ENCODE assay signal across 23 cellular contexts in the genomic region with DNA sequence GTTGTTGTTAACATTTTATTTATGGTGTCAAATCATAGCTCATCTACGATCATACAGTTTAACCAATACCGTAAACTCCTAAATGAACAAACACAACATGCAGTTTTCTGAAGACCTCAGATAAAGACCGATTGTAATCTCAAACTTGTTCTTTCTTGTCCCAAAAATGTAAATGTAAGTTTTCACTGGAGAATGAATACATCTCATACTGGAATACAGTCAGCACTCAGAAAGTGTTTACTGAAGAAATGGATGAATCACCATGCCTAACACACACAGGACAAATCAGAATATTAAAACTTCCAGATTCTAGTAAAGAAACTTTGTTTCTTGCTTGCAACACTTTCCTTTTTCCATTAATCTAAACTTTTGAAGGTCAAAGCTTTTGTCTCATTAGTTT.
DNase-seq lines count a peak whose midpoint lies in the region; ATAC-seq, FAIRE-seq and TF ChIP-seq lines count a peak whose summit lies in the region.
"Had no signal": no experiment of that assay in that cellular context is flagged by ENCODE, and none has a peak within 500 bp of the region (broad histone marks: within the 10 kb centered on the region; RNA-seq: fewer than 3 reads in every experiment).

No MANE protein-coding gene starts in this region.

- H3K56ac ChIP-seq in IMR-90 (ENCODE audit: extremely low read depth, insufficient read depth, low read length) = no peak overlapping the region

- H2AK5ac ChIP-seq in IMR-90 (ENCODE audit: low read depth, low read length) = no peak overlapping the region

- H2AK9ac ChIP-seq in IMR-90 (replicated peaks; ENCODE audit: low read depth, low read length, poor library complexity) = no peak overlapping the region

- FAIRE-seq in frontal cortex (lab: Jason Lieb, UNC) = no peak
- FAIRE-seq: GM12891, HTR-8/SVneo had no signal

- no peak overlapping the region for H3K27ac Mint-ChIP-seq in activated CD4-positive, alpha-beta T cell treated with anti-CD3 and anti-CD28 coated beads, Interleukin-2, amount 10 ng/mL, durations not matched to agents 7 days and 5 days

- H2BK5ac ChIP-seq in IMR-90 (ENCODE audit: low read depth, low read length, poor library complexity, severe bottlenecking) = no peak overlapping the region

- H3K4ac ChIP-seq in IMR-90 (ENCODE audit: low read depth, low read length) = no peak overlapping the region

- H3K18ac ChIP-seq in IMR-90 (ENCODE audit: low read depth, low read length) = no peak overlapping the region

- TF ChIP-seq POLR2A in IMR-90 (IDR thresholded peaks at IDR 0.05; ENCODE audit: low read depth, low read length) = no peak
- no peak for TF ChIP-seq POLR2A in testis (IDR thresholded peaks at IDR 0.05)

- H2BK15ac ChIP-seq in IMR-90 (ENCODE audit: low read depth, low read length) = no peak overlapping the region

- no peak overlapping the region for H2BK20ac ChIP-seq in IMR-90 (ENCODE audit: low read depth, low read length)

- no peaks in the 10 kb centered on the region for H3K36me3 Mint-ChIP-seq in activated CD4-positive, alpha-beta T cell treated with anti-CD3 and anti-CD28 coated beads, Interleukin-2, amount 10 ng/mL, durations not matched to agents 7 days and 5 days (ENCODE audit: low read depth)

- intact Hi-C loops in IMR-90 (cut with micrococcal nuclease) (no loop called here), testis (cut with DNase I; ENCODE audit: low total_unique reads) (no loop called here)

- TF ChIP-seq CTCF in IMR-90 (conservative IDR thresholded peaks at IDR 0.05; ENCODE audit: low read depth, low read length) (no peak), fibroblast of mammary gland (conservative IDR thresholded peaks at IDR 0.05; ENCODE audit: control insufficient read depth, insufficient read depth, low read depth, low read length) (no peak), testis (IDR thresholded peaks at IDR 0.05) (no peak)

- H3K4me3 ChIP-seq in IMR-90 (ENCODE audit: insufficient read depth, low read depth, low read length) (no peak overlapping the region), fibroblast of mammary gland (ENCODE audit: control insufficient read depth, low read depth, low read length) (no peak overlapping the region), testis (no peak overlapping the region)
- H3K4me3 ChIP-seq: Peyer's patch, SJSA1 had no signal

- no peak overlapping the region for H3K14ac ChIP-seq in IMR-90 (replicated peaks; ENCODE audit: low read depth, low read length)

- no TSS peak for BruUV-seq in IMR-90 (replicated peaks; lab: Mats Ljungman, UMichigan)

- H4K20me1 ChIP-seq in IMR-90 (ENCODE audit: insufficient read depth, low read length) = no peaks in the 10 kb centered on the region

- no peak for TF ChIP-seq RAD21 in IMR-90 (IDR thresholded peaks at IDR 0.05; ENCODE audit: low read length)

- H3K9ac ChIP-seq in IMR-90 (ENCODE audit: low read depth, low read length) = no peak overlapping the region

- no peak overlapping the region for H3K23ac ChIP-seq in IMR-90 (ENCODE audit: low read depth, low read length)

- POLR2A ChIA-PET in IMR-90 (lab: Charles Lee; ENCODE audit: unreplicated experiment) = no interaction called here
- POLR2A ChIA-PET in activated CD4-positive, alpha-beta T cell treated with anti-CD3 and anti-CD28 coated beads, Interleukin-2, amount 10 ng/mL, durations not matched to agents 7 days and 5 days (lab: Charles Lee) = no interaction called here

- no peak overlapping the region for H3K4me2 ChIP-seq in IMR-90 (ENCODE audit: low read depth, low read length)

- in situ Hi-C loops in IMR-90 (cut with MboI; ENCODE audit: low sequenced_read_pairs) = no loop called here

- no peaks in the 10 kb centered on the region for H3K36me3 ChIP-seq in IMR-90 (ENCODE audit: control insufficient read depth, insufficient read depth, low read length)
- H3K36me3 ChIP-seq in testis (ENCODE audit: low read depth, missing control alignments) = no peaks in the 10 kb centered on the region
- H3K36me3 ChIP-seq: BE2C, Peyer's patch, SJSA1 had no signal

- DNase-seq in IMR-90 (peak; percentile 26), astrocyte of the hippocampus (ENCODE audit: low read depth, low spot score) (peak; percentile 25), fibroblast of mammary gland (ENCODE audit: low read depth) (peak; percentile 2), testis (no peak), frontal cortex (ENCODE audit: low spot score in 2 of 2) (no peak), GF-D8 (lab: John Stamatoyannopoulos, UW) (no peak)
- DNase-seq in activated CD4-positive, alpha-beta T cell treated with anti-CD3 and anti-CD28 coated beads, Interleukin-2, amount 10 ng/mL, durations not matched to agents 7 days and 5 days = no peak
- DNase-seq: BE2C, COR-L47, DMS 273 treated with DMSO at 0.1 percent for 48 hours, DND-41, GOT3, HCEC 1CT, MV-4-11, NCI-H1105 treated with DMSO at 0.1 percent for 48 hours, NCI-H2029 treated with DMSO at 0.1 percent for 48 hours, NCI-H2171, NCI-H526, Peyer's patch had no signal

- no peak overlapping the region for H4K91ac ChIP-seq in IMR-90 (ENCODE audit: insufficient read depth, low read depth, low read length)

- H2AFZ ChIP-seq in IMR-90 (replicated peaks; ENCODE audit: low read length, poor library complexity) = no peak overlapping the region

- H3K27ac ChIP-seq in IMR-90 (ENCODE audit: insufficient read depth, low read length) = no peak overlapping the region
- H3K27ac ChIP-seq in testis = peak overlapping the region; percentile 17 to 57
- H3K27ac ChIP-seq: Peyer's patch, SJSA1 had no signal

- no peak overlapping the region for H3K4me3 Mint-ChIP-seq in activated CD4-positive, alpha-beta T cell treated with anti-CD3 and anti-CD28 coated beads, Interleukin-2, amount 10 ng/mL, durations not matched to agents 7 days and 5 days

- H3K27me3 ChIP-seq in IMR-90 (ENCODE audit: control insufficient read depth, insufficient read depth, low read length) (no peaks in the 10 kb centered on the region), testis (no peaks in the 10 kb centered on the region)
- H3K27me3 ChIP-seq: BE2C, Peyer's patch, SJSA1 had no signal

- H3K4me1 ChIP-seq in IMR-90 (ENCODE audit: control insufficient read depth, insufficient read depth, low read length) = no peaks in the 10 kb centered on the region
- H3K4me1 ChIP-seq in testis = no peaks in the 10 kb centered on the region
- H3K4me1 ChIP-seq: BE2C, Peyer's patch, SJSA1 had no signal

- no peaks in the 10 kb centered on the region for H3K79me1 ChIP-seq in IMR-90 (ENCODE audit: low read depth in 1 of 2, low read length in 2 of 2)

- WGBS in IMR-90 (ENCODE audit: extremely low coverage in 2 of 2, insufficient read length in 1 of 2), 2 experiments = no CpG with 5 or more reads among the region's 3 CpGs
- 64 to 77% methylated on average over 3 of the region's 3 CpGs for WGBS in testis, 2 donors

- peaks cover 6% of the 10 kb centered on the region for H3K27me3 Mint-ChIP-seq in activated CD4-positive, alpha-beta T cell treated with anti-CD3 and anti-CD28 coated beads, Interleukin-2, amount 10 ng/mL, durations not matched to agents 7 days and 5 days

- no peaks in the 10 kb centered on the region for H3K9me3 ChIP-seq in IMR-90 (ENCODE audit: control insufficient read depth, insufficient read depth, low read length)
- H3K9me3 ChIP-seq in testis = no peaks in the 10 kb centered on the region
- H3K9me3 ChIP-seq: BE2C, Peyer's patch, SJSA1 had no signal

- no peak overlapping the region for H4K5ac ChIP-seq in IMR-90 (ENCODE audit: low read depth, low read length)

- H3K9me1 ChIP-seq in IMR-90 (ENCODE audit: insufficient read depth, low read length) = no peaks in the 10 kb centered on the region

- H3K9me3 Mint-ChIP-seq in activated CD4-positive, alpha-beta T cell treated with anti-CD3 and anti-CD28 coated beads, Interleukin-2, amount 10 ng/mL, durations not matched to agents 7 days and 5 days = no peaks in the 10 kb centered on the region

- ATAC-seq in IMR-90 (ENCODE audit: low read depth) = peak; percentile 92
- ATAC-seq: Right ventricle myocardium inferior had no signal

- dilution Hi-C loops in IMR-90 (cut with HindIII; ENCODE audit: low sequenced_read_pairs, unreplicated experiment) = no loop called here

- no peak overlapping the region for H2BK120ac ChIP-seq in IMR-90 (ENCODE audit: low read depth, low read length)

- no peaks in the 10 kb centered on the region for H3K4me1 Mint-ChIP-seq in activated CD4-positive, alpha-beta T cell treated with anti-CD3 and anti-CD28 coated beads, Interleukin-2, amount 10 ng/mL, durations not matched to agents 7 days and 5 days

- no peak overlapping the region for H4K8ac ChIP-seq in IMR-90 (ENCODE audit: low read depth in 2 of 2, low read length in 2 of 2)

- CTCF ChIA-PET in IMR-90 (lab: Yijun Ruan, JAX) = no interaction called here
- CTCF ChIA-PET in activated CD4-positive, alpha-beta T cell treated with anti-CD3 and anti-CD28 coated beads, Interleukin-2, amount 10 ng/mL, durations not matched to agents 7 days and 5 days (lab: Charles Lee) = no interaction called here

TF ChIP-seq in IMR-90, 13 proteins besides CTCF, POLR2A, EP300 and RAD21:
- no peak for TF ChIP-seq CEBPB (IDR thresholded peaks at IDR 0.05; ENCODE audit: low read depth, low read length)
- TF ChIP-seq MXI1 (IDR thresholded peaks at IDR 0.05; ENCODE audit: borderline replicate concordance, low read depth, low read length) = no peak
- TF ChIP-seq CHD1 (IDR thresholded peaks at IDR 0.05; ENCODE audit: low read depth, low read length) = no peak
- no peak for TF ChIP-seq MAZ (IDR thresholded peaks at IDR 0.05; ENCODE audit: borderline replicate concordance, low read depth, low read length)
- TF ChIP-seq, protein P1, sequence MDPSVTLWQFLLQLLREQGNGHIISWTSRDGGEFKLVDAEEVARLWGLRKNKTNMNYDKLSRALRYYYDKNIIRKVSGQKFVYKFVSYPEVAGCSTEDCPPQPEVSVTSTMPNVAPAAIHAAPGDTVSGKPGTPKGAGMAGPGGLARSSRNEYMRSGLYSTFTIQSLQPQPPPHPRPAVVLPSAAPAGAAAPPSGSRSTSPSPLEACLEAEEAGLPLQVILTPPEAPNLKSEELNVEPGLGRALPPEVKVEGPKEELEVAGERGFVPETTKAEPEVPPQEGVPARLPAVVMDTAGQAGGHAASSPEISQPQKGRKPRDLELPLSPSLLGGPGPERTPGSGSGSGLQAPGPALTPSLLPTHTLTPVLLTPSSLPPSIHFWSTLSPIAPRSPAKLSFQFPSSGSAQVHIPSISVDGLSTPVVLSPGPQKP (IDR thresholded peaks at IDR 0.05; ENCODE audit: borderline replicate concordance, low read depth, low read length) = no peak
- no peak for TF ChIP-seq FOS (IDR thresholded peaks at IDR 0.05; ENCODE audit: low read depth, low read length)
- no peak for TF ChIP-seq MAFK (IDR thresholded peaks at IDR 0.05; ENCODE audit: low read depth, low read length)
- TF ChIP-seq, protein P2, sequence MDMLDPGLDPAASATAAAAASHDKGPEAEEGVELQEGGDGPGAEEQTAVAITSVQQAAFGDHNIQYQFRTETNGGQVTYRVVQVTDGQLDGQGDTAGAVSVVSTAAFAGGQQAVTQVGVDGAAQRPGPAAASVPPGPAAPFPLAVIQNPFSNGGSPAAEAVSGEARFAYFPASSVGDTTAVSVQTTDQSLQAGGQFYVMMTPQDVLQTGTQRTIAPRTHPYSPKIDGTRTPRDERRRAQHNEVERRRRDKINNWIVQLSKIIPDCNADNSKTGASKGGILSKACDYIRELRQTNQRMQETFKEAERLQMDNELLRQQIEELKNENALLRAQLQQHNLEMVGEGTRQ (IDR thresholded peaks at IDR 0.05; ENCODE audit: low read depth, low read length) = no peak

Comparison
In these comparisons a context has a peak if more than half of its experiments do, and no peak if none do; other contexts are left out.
1. DNase-seq: peak in IMR-90 (single experiment), astrocyte of the hippocampus (single experiment) and fibroblast of mammary gland (single experiment); none in testis (single experiment), frontal cortex (0 of 2), GF-D8 (single experiment) and activated CD4-positive, alpha-beta T cell treated with anti-CD3 and anti-CD28 coated beads, Interleukin-2, amount 10 ng/mL, durations not matched to agents 7 days and 5 days (single experiment).